In the genomic region with DNA sequence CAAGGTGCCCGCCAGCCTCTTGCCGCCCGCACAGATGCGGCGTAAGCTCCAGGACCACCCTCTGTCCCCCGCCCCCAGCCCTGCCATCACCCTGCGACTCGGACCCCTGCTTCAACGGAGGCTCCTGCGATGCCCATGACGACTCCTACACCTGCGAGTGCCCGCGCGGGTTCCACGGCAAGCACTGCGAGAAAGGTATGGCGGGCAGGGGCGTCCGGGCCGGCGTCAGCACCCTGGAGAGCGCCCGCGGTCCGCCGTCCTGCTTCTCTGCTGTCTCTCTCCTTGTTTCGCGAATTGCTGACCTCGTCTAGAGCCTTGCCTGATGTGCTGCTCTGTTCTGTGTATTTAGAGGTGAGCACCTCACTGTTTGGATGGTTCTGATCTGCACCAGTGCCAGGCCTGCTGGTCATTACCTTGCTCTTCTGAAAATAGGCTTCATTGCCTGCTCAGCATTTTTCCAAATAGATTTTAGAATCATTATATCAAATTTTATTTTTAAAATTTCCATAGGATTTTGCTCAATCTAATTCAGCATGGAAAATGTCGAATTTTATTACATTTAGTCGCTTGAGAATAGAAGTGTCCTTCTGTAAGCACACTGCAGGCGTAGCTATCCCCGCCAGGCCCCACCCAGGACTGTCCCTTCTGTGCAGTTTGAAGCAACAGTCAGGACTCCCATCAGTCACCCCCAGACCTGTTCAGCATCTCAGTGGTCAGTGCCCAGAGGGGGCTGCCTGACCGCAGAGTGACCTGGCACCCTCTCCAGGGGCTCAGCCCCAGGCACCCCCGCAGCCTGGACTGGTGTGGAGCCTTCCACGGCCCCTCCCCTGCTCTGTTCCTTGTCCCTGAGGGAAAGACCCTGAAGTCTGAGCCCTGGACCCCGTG, we compare ENCODE assay signal across 16 cellular contexts. TPM values are rescaled to one million over a fixed set of nuclear protein-coding genes. Genes with fewer than 3 reads are reported as not detected.
DNase-seq lines count a peak whose midpoint lies in the region; ATAC-seq and TF ChIP-seq lines count a peak whose summit lies in the region.
"Had no signal": no experiment of that assay in that cellular context is flagged by ENCODE, and none has a peak within 500 bp of the region (broad histone marks: within the 10 kb centered on the region; RNA-seq: fewer than 3 reads in every experiment).

No MANE protein-coding gene starts in this region.

- H3K36me3 ChIP-seq in GM23338 (ENCODE audit: insufficient read depth) (no peaks in the 10 kb centered on the region), hepatocyte (replicated peaks; ENCODE audit: insufficient read depth, low read depth) (no peaks in the 10 kb centered on the region), ovary (no peaks in the 10 kb centered on the region), gastroesophageal sphincter (peaks cover 0 to 55% of the 10 kb centered on the region in 2 donors)
- H3K36me3 ChIP-seq: uterus had no signal

- H3K4me1 Mint-ChIP-seq in GM23338: no peaks in the 10 kb centered on the region; the same call in 2 of the 3 replicates
- H3K4me1 Mint-ChIP-seq: stimulated activated effector memory CD8-positive, alpha-beta T cell treated with anti-CD3 and anti-CD28 coated beads, Interleukin-12 subunit alpha, Interleukin-12 subunit beta, amount 100 ng/mL, for 72 hours had no signal

- H3K27me3 ChIP-seq in GM23338 (ENCODE audit: insufficient read depth) (no peaks in the 10 kb centered on the region), hepatocyte (peaks cover under 1% of the 10 kb centered on the region), ovary (no peaks in the 10 kb centered on the region), gastroesophageal sphincter (peaks cover 4% of the 10 kb centered on the region)
- H3K27me3 ChIP-seq: uterus had no signal

- H3K27me3 Mint-ChIP-seq in GM23338 (ENCODE audit: insufficient read depth, low read depth, poor library complexity): peaks cover under 1% of the 10 kb centered on the region

- peak; percentile 68 for DNase-seq in GM23338 (ENCODE audit: low spot score)
- DNase-seq in amniotic epithelial cell (ENCODE audit: low read depth): peak; percentile 18
- peak; percentile 67 for DNase-seq in hepatocyte (ENCODE audit: low spot score)
- peak in 4 of 5 donors; percentile 7 to 36 (median 20) for DNase-seq in ovary
- DNase-seq in NCI-H2107 treated with DMSO at 0.1 percent for 48 hours (lab: John Stamatoyannopoulos, UW; ENCODE audit: unreplicated experiment): no peak
- DNase-seq: activated CD4-positive, CD25-positive, alpha-beta regulatory T cell; EL; NCI-H1105; NCI-H2227 treated with DMSO at 0.1 percent for 48 hours; retina; stimulated activated CD4-positive, alpha-beta T cell treated with anti-CD3 and anti-CD28 coated beads, Interleukin-2, amount 100 ng/mL, for 48 hours; uterus had no signal

- H2AFZ ChIP-seq in GM23338 (no peak overlapping the region), hepatocyte (no peak overlapping the region)

- intact Hi-C loops in ovary (cut with DNase I): no loop called here

- TF ChIP-seq POLR2A in ovary (IDR thresholded peaks at IDR 0.05): no peak
- TF ChIP-seq POLR2A in gastroesophageal sphincter (IDR thresholded peaks at IDR 0.05): no peak

- TF ChIP-seq CTCF in GM23338 (conservative IDR thresholded peaks at IDR 0.05; ENCODE audit: low read depth in 2 of 2) (no peak), hepatocyte (IDR thresholded peaks at IDR 0.05; ENCODE audit: poor library complexity) (no peak), ovary (IDR thresholded peaks at IDR 0.05) (no peak), gastroesophageal sphincter (IDR thresholded peaks at IDR 0.05) (no peak)

- H4K20me1 ChIP-seq in GM23338 (replicated peaks; ENCODE audit: insufficient read depth): no peaks in the 10 kb centered on the region
- no peaks in the 10 kb centered on the region for H4K20me1 ChIP-seq in hepatocyte (ENCODE audit: insufficient read depth, poor library complexity, severe bottlenecking)

- H3K4me3 Mint-ChIP-seq in GM23338: no peak overlapping the region
- H3K4me3 Mint-ChIP-seq: stimulated activated effector memory CD8-positive, alpha-beta T cell treated with anti-CD3 and anti-CD28 coated beads, Interleukin-12 subunit alpha, Interleukin-12 subunit beta, amount 100 ng/mL, for 72 hours had no signal

- H3F3A ChIP-seq in GM23338 (replicated peaks; ENCODE audit: low read depth): no peaks in the 10 kb centered on the region

- H3K79me2 ChIP-seq in GM23338 (replicated peaks; ENCODE audit: insufficient read depth) (no peaks in the 10 kb centered on the region), hepatocyte (no peaks in the 10 kb centered on the region)

- H3K27ac Mint-ChIP-seq in GM23338: no peak overlapping the region
- H3K27ac Mint-ChIP-seq: stimulated activated effector memory CD8-positive, alpha-beta T cell treated with anti-CD3 and anti-CD28 coated beads, Interleukin-12 subunit alpha, Interleukin-12 subunit beta, amount 100 ng/mL, for 72 hours had no signal

- H3K9me3 ChIP-seq in hepatocyte (ENCODE audit: low read depth) (no peaks in the 10 kb centered on the region), ovary (no peaks in the 10 kb centered on the region), gastroesophageal sphincter (peaks cover 0 to 6% (median 0%) of the 10 kb centered on the region in 3 donors)

- H3K36me3 Mint-ChIP-seq in GM23338 (ENCODE audit: low read depth): no peaks in the 10 kb centered on the region
- H3K36me3 Mint-ChIP-seq: stimulated activated effector memory CD8-positive, alpha-beta T cell treated with anti-CD3 and anti-CD28 coated beads, Interleukin-12 subunit alpha, Interleukin-12 subunit beta, amount 100 ng/mL, for 72 hours had no signal

- TF ChIP-seq EP300 in ovary (IDR thresholded peaks at IDR 0.05) (no peak), gastroesophageal sphincter (IDR thresholded peaks at IDR 0.05) (no peak)

- peaks cover 4% of the 10 kb centered on the region; the same call in 1 of the 3 replicates for H3K9me3 Mint-ChIP-seq in GM23338
- H3K9me3 Mint-ChIP-seq: stimulated activated effector memory CD8-positive, alpha-beta T cell treated with anti-CD3 and anti-CD28 coated beads, Interleukin-12 subunit alpha, Interleukin-12 subunit beta, amount 100 ng/mL, for 72 hours had no signal

- H3K4me2 ChIP-seq in GM23338 (no peak overlapping the region), hepatocyte (no peak overlapping the region)

- peaks cover 4% of the 10 kb centered on the region; the same call in 1 of the 2 replicates for H3K9me2 ChIP-seq in GM23338 (ENCODE audit: insufficient read depth)
- H3K9me2 ChIP-seq in hepatocyte (replicated peaks; ENCODE audit: insufficient read depth): no peaks in the 10 kb centered on the region

- H3K4me3 ChIP-seq in GM23338: no peak overlapping the region
- H3K4me3 ChIP-seq in hepatocyte: no peak overlapping the region
- H3K4me3 ChIP-seq in ovary: no peak overlapping the region
- H3K4me3 ChIP-seq in gastroesophageal sphincter: no peak overlapping the region
- H3K4me3 ChIP-seq: uterus had no signal

- ATAC-seq in GM23338: peak; percentile 95
- no peak for ATAC-seq in GM19452 (IDR thresholded peaks at IDR 0.05; ENCODE audit: unreplicated experiment)
- no peak for ATAC-seq in gastroesophageal sphincter
- ATAC-seq: stimulated activated effector memory CD8-positive, alpha-beta T cell treated with anti-CD3 and anti-CD28 coated beads, Interleukin-12 subunit alpha, Interleukin-12 subunit beta, amount 100 ng/mL, for 72 hours had no signal

- no peak overlapping the region for H3K27ac ChIP-seq in GM23338 (ENCODE audit: low read depth)
- no peak overlapping the region for H3K27ac ChIP-seq in hepatocyte
- no peak overlapping the region for H3K27ac ChIP-seq in ovary
- no peak overlapping the region for H3K27ac ChIP-seq in gastroesophageal sphincter
- H3K27ac ChIP-seq: C4-2B, uterus had no signal

- WGBS in hepatocyte (ENCODE audit: low lambda C conversion rate, missing lambda C conversion rate): 32% methylated on average over 35 of the region's 38 CpGs
- WGBS in ovary, 3 donors: 56 to 65% (median 58%) methylated on average over 38 of the region's 38 CpGs
- WGBS in gastroesophageal sphincter (ENCODE audit: low coverage in 1 of 2), 2 donors: 0 to 59% methylated on average over 7 to 8 of the region's 38 CpGs

- no peaks in the 10 kb centered on the region for H3K4me1 ChIP-seq in GM23338 (ENCODE audit: insufficient read depth)
- H3K4me1 ChIP-seq in hepatocyte (ENCODE audit: insufficient read depth): no peaks in the 10 kb centered on the region
- H3K4me1 ChIP-seq in ovary (ENCODE audit: insufficient read depth): no peaks in the 10 kb centered on the region
- H3K4me1 ChIP-seq in gastroesophageal sphincter: no peaks in the 10 kb centered on the region
- H3K4me1 ChIP-seq: uterus had no signal

TF ChIP-seq in GM23338, 12 proteins besides CTCF, POLR2A, EP300 and RAD21 (continues in another document):
- TF ChIP-seq NANOG (IDR thresholded peaks at IDR 0.05; ENCODE audit: borderline replicate concordance) (no peak), ZNF331 (CRISPR knock-in tag; IDR thresholded peaks at IDR 0.05; ENCODE audit: low read depth) (no peak), STAT1 (IDR thresholded peaks at IDR 0.05; ENCODE audit: unreplicated experiment) (no peak), POLR2AphosphoS5 (IDR thresholded peaks at IDR 0.05; ENCODE audit: low read depth) (no peak)
- TF ChIP-seq, protein P1, sequence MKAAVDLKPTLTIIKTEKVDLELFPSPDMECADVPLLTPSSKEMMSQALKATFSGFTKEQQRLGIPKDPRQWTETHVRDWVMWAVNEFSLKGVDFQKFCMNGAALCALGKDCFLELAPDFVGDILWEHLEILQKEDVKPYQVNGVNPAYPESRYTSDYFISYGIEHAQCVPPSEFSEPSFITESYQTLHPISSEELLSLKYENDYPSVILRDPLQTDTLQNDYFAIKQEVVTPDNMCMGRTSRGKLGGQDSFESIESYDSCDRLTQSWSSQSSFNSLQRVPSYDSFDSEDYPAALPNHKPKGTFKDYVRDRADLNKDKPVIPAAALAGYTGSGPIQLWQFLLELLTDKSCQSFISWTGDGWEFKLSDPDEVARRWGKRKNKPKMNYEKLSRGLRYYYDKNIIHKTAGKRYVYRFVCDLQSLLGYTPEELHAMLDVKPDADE (IDR thresholded peaks at IDR 0.05): no peak

RNA-seq across cellular contexts. Expression of a gene that starts 51.6 kb away (rescaled TPM):
- 1.1 and 2.8 TPM in 2 replicates for total RNA-seq in GM23338 (2014; rRNA removed; shearing (Covaris generic))
- 1.3 and 1.5 TPM in 2 replicates for polyA plus RNA-seq in GM23338 (2016; fragmentation: Nextera tagmentation; extraction: Ambion mirVana)
- 3.5 and 6.5 TPM in 2 replicates for total RNA-seq in hepatocyte
- polyA plus RNA-seq in hepatocyte: 3.7 and 4.6 TPM in 2 replicates
- 10 to 100 TPM; 32.7 to 69.5 (median 50.3) TPM for total RNA-seq in ovary
- polyA plus RNA-seq in ovary: 10 to 100 TPM; 16.7 to 29.5 TPM
- 10 to 100 TPM in 2 of 4 donors, 1 to 10 TPM in 2; 8.3 to 29.9 (median 14.6) TPM for total RNA-seq in gastroesophageal sphincter

RNA-seq across cellular contexts. Expression of a gene that starts 52.1 kb away (rescaled TPM):
- total RNA-seq in GM23338 (2014; rRNA removed; shearing (Covaris generic)): 58.0 and 63.6 TPM in 2 replicates
- polyA plus RNA-seq in GM23338 (2016; fragmentation: Nextera tagmentation; extraction: Ambion mirVana) (15.3 and 15.7 TPM in 2 replicates), hepatocyte (17.4 and 20.3 TPM in 2 replicates), ovary (10 to 100 TPM; 41.6 to 60.7 TPM)
- total RNA-seq in hepatocyte (39.4 and 40.3 TPM in 2 replicates), ovary (10 to 100 TPM; 24.8 to 45.7 (median 35.7) TPM), gastroesophageal sphincter (10 to 100 TPM; 27.1 to 33.0 (median 32.1) TPM)
